Comparison of ENCODE assay signal across 10 cellular contexts in genomic region chr14:54025661-54026060, GRCh38.
DNase-seq lines count a peak whose midpoint lies in the region; ATAC-seq and TF ChIP-seq lines count a peak whose summit lies in the region.
"Had no signal": no experiment of that assay in that cellular context is flagged by ENCODE, and none has a peak within 500 bp of the region (broad histone marks: within the 10 kb centered on the region; RNA-seq: fewer than 3 reads in every experiment).

No MANE protein-coding gene starts in this region.

- no peaks in the 10 kb centered on the region for H3K36me3 ChIP-seq in brain microvascular endothelial cell (replicated peaks)

- peak; percentile 62 for TF ChIP-seq CTCF in brain microvascular endothelial cell (IDR thresholded peaks at IDR 0.05; ENCODE audit: low read depth, low read length, missing control alignments)

- H3K27me3 Mint-ChIP-seq in stimulated activated naive B cell treated with anti-CD40 and anti-IgM and Interleukin-4, amounts not matched to agents 10 μg/mL and 1 μg/mL and 100 μg/mL, for 72 hours, result peaks cover 0 to 4% of the 10 kb centered on the region in 2 donors
- H3K27me3 Mint-ChIP-seq: activated naive CD4-positive, alpha-beta T cell treated with anti-CD3 and anti-CD28 coated beads, Interleukin-2, amount 10 ng/mL, durations not matched to agents 7 days and 5 days had no signal

- H3K4me1 Mint-ChIP-seq in stimulated activated naive B cell treated with anti-CD40 and anti-IgM and Interleukin-4, amounts not matched to agents 10 μg/mL and 1 μg/mL and 100 μg/mL, for 72 hours, result no peaks in the 10 kb centered on the region
- H3K4me1 Mint-ChIP-seq: activated naive CD4-positive, alpha-beta T cell treated with anti-CD3 and anti-CD28 coated beads, Interleukin-2, amount 10 ng/mL, durations not matched to agents 7 days and 5 days had no signal

- in situ Hi-C loops in KBM-7 (cut with MboI; ENCODE audit: low pct_unique_long_range_greater_than_20kb, low sequenced_read_pairs) (no loop called here), brain microvascular endothelial cell (cut with HindIII; ENCODE audit: low pct_ligation_motif_present, low sequenced_read_pairs) (no loop called here)

- no peak overlapping the region for H3K4me3 ChIP-seq in brain microvascular endothelial cell (ENCODE audit: low read depth, low read length)

- DNase-seq in DMS53 (lab: John Stamatoyannopoulos, UW), result peak; percentile 58
- DNase-seq in KBM-7, result peak; percentile 28
- DNase-seq in brain microvascular endothelial cell, result peak; percentile 27
- peak; percentile 62 to 71 for DNase-seq in lung microvascular endothelial cell (ENCODE audit: low read depth in 2 of 2)
- no peak for DNase-seq in stimulated activated naive B cell treated with anti-CD40 and anti-IgM and Interleukin-4, amounts not matched to agents 10 μg/mL and 1 μg/mL and 100 μg/mL, for 72 hours
- DNase-seq in iPS-NIHi7 (ENCODE audit: extremely low spot score), result no peak
- DNase-seq in activated CD4-positive, alpha-beta T cell treated with anti-CD3 and anti-CD28 coated beads, Interleukin-2, amount 50 U/mL, for 4 hours, result no peak
- DNase-seq: activated naive CD4-positive, alpha-beta T cell treated with anti-CD3 and anti-CD28 coated beads, Interleukin-2, amount 10 ng/mL, durations not matched to agents 7 days and 5 days; Right ventricle myocardium superior had no signal

- H3K36me3 Mint-ChIP-seq in stimulated activated naive B cell treated with anti-CD40 and anti-IgM and Interleukin-4, amounts not matched to agents 10 μg/mL and 1 μg/mL and 100 μg/mL, for 72 hours, result no peaks in the 10 kb centered on the region
- H3K36me3 Mint-ChIP-seq: activated naive CD4-positive, alpha-beta T cell treated with anti-CD3 and anti-CD28 coated beads, Interleukin-2, amount 10 ng/mL, durations not matched to agents 7 days and 5 days had no signal

- H3K27ac Mint-ChIP-seq in stimulated activated naive B cell treated with anti-CD40 and anti-IgM and Interleukin-4, amounts not matched to agents 10 μg/mL and 1 μg/mL and 100 μg/mL, for 72 hours, result no peak overlapping the region
- H3K27ac Mint-ChIP-seq: activated naive CD4-positive, alpha-beta T cell treated with anti-CD3 and anti-CD28 coated beads, Interleukin-2, amount 10 ng/mL, durations not matched to agents 7 days and 5 days had no signal

- H3K4me3 Mint-ChIP-seq in stimulated activated naive B cell treated with anti-CD40 and anti-IgM and Interleukin-4, amounts not matched to agents 10 μg/mL and 1 μg/mL and 100 μg/mL, for 72 hours, result no peak overlapping the region
- H3K4me3 Mint-ChIP-seq: activated naive CD4-positive, alpha-beta T cell treated with anti-CD3 and anti-CD28 coated beads, Interleukin-2, amount 10 ng/mL, durations not matched to agents 7 days and 5 days had no signal

- H3K9me3 Mint-ChIP-seq in stimulated activated naive B cell treated with anti-CD40 and anti-IgM and Interleukin-4, amounts not matched to agents 10 μg/mL and 1 μg/mL and 100 μg/mL, for 72 hours, result peaks cover 11 to 13% of the 10 kb centered on the region in 2 donors

- no peaks in the 10 kb centered on the region for H3K27me3 ChIP-seq in brain microvascular endothelial cell (replicated peaks)

- no peak overlapping the region for H3K27ac ChIP-seq in brain microvascular endothelial cell

- ATAC-seq in stimulated activated naive B cell treated with anti-CD40 and anti-IgM and Interleukin-4, amounts not matched to agents 10 μg/mL and 1 μg/mL and 100 μg/mL, for 72 hours (replicated peaks), result no peak
- ATAC-seq in HG02763 (IDR thresholded peaks at IDR 0.05; ENCODE audit: unreplicated experiment), result no peak

Comparison
In these comparisons a context has a peak if more than half of its experiments do, and no peak if none do; other contexts are left out.
1. DNase-seq: peak in DMS53 (single experiment), KBM-7 (single experiment), brain microvascular endothelial cell (single experiment) and lung microvascular endothelial cell (2 of 2); none in stimulated activated naive B cell treated with anti-CD40 and anti-IgM and Interleukin-4, amounts not matched to agents 10 μg/mL and 1 μg/mL and 100 μg/mL, for 72 hours (single experiment), iPS-NIHi7 (single experiment) and activated CD4-positive, alpha-beta T cell treated with anti-CD3 and anti-CD28 coated beads, Interleukin-2, amount 50 U/mL, for 4 hours (0 of 2).